Comparison of ENCODE assay signal across 8 cellular contexts in the genomic region with DNA sequence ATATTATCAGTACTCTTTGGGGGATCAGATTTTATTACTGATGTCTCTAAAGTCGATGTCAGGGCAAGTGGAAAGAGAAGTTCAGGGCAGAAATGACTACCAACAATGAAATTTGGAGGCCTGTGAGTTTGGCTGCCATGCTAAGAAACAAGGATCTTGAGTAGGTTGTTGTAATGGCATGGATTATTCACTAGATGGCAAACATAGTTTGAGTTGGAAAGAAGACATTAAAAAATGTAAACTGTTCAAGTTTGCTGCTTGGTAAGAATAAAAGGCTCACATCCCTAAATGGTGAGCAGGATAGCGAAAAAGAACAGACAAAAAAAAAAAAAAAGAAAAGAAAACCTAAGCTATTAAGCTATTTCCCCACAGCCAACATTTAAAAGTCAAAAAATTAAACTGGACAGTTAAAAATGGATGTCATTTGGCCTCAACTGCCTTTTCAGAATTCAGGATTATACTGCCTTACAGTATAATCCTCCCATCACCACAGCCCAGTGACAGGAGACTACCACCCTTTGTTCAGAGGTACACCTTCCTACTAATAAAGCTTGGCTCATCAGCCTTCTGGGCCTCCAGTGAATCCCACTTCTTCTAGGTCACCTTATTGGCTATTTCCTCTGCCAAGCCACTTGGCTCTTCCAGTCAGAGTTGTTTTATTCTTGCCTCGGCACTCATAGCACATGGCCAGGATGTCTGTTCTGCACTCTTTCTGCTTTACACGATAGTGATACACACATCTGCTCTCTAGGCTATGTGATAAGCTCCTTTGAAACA.
DNase-seq lines count a peak whose midpoint lies in the region; ATAC-seq and TF ChIP-seq lines count a peak whose summit lies in the region.

No MANE protein-coding gene starts in this region.

- no peaks in the 10 kb centered on the region for H3K4me1 Mint-ChIP-seq in CD4-positive, alpha-beta T cell (ENCODE audit: low read depth)

- CTCF ChIA-PET in CD4-positive, alpha-beta T cell (lab: Charles Lee), result interaction anchor here (1.0 kb wide), 1 partner anchor 695 kb away, joined by 6 read pairs; no protein-coding TSS in a partner anchor

- no peaks in the 10 kb centered on the region for H3K27me3 Mint-ChIP-seq in CD4-positive, alpha-beta T cell

- H3K36me3 Mint-ChIP-seq in CD4-positive, alpha-beta T cell (ENCODE audit: low read depth), result no peaks in the 10 kb centered on the region

- no peak for DNase-seq in CD4-positive, alpha-beta T cell
- DNase-seq in NCI-H524 (lab: John Stamatoyannopoulos, UW) (peak; percentile 30 to 76), breast epithelium (ENCODE audit: low spot score in 2 of 2) (no peak), kidney tubule cell (ENCODE audit: low spot score) (peak; percentile 53), vagina (ENCODE audit: extremely low spot score in 2 of 2) (no peak)
- no peak for DNase-seq in stimulated activated naive CD4-positive, alpha-beta T cell treated with Interleukin-2 at 50 U/mL for 16 hours (lab: John Stamatoyannopoulos, UW)

- H3K9me3 Mint-ChIP-seq in CD4-positive, alpha-beta T cell, result no peaks in the 10 kb centered on the region

- no peaks in the 10 kb centered on the region for H3K27me3 ChIP-seq in CD4-positive, alpha-beta T cell (ENCODE audit: control insufficient read depth, insufficient read depth, low read length)
- no peaks in the 10 kb centered on the region for H3K27me3 ChIP-seq in breast epithelium
- no peaks in the 10 kb centered on the region for H3K27me3 ChIP-seq in vagina

- intact Hi-C loops in CD4-positive, alpha-beta T cell (cut with DNase I, micrococcal nuclease), result loop anchor here in 1 of 2 experiments (2.0 kb wide), 1 partner anchor 694 kb away; no protein-coding TSS in a partner anchor
- intact Hi-C loops in breast epithelium (cut with DNase I; ENCODE audit: low total_unique reads) (no loop called here), vagina (cut with DNase I) (loop anchor here (10.0 kb wide), 2 partner anchors 128 to 698 kb away; no protein-coding TSS in a partner anchor)

- TF ChIP-seq POLR2A in breast epithelium (IDR thresholded peaks at IDR 0.05) (no peak), vagina (IDR thresholded peaks at IDR 0.05) (no peak)

- H3K4me3 ChIP-seq in breast epithelium, result no peak overlapping the region
- H3K4me3 ChIP-seq in vagina, result no peak overlapping the region

- no peak overlapping the region for H3K27ac ChIP-seq in CD4-positive, alpha-beta T cell (ENCODE audit: low read depth, low read length)
- peak overlapping the region; percentile 56 to 69 for H3K27ac ChIP-seq in breast epithelium
- peak overlapping the region; percentile 60 for H3K27ac ChIP-seq in vagina

- H3K27ac Mint-ChIP-seq in CD4-positive, alpha-beta T cell, result no peak overlapping the region

- no peak for ATAC-seq in CD4-positive, alpha-beta T cell (ENCODE audit: poor library complexity)
- ATAC-seq in GM21576 (IDR thresholded peaks at IDR 0.05; ENCODE audit: unreplicated experiment) (peak; percentile 43), GM19023 (IDR thresholded peaks at IDR 0.05; ENCODE audit: unreplicated experiment) (no peak)

- peak; percentile 29 for TF ChIP-seq CTCF in CD4-positive, alpha-beta T cell (IDR thresholded peaks at IDR 0.05)
- TF ChIP-seq CTCF in breast epithelium (IDR thresholded peaks at IDR 0.05), result peak; percentile 69 to 71 (median 69)
- peak in 2 of 3 experiments; percentile 48 to 81 for TF ChIP-seq CTCF in vagina (IDR thresholded peaks at IDR 0.05)

- H3K36me3 ChIP-seq in breast epithelium (no peaks in the 10 kb centered on the region), vagina (peaks cover 0 to 6% of the 10 kb centered on the region in 2 donors)

- POLR2A ChIA-PET in CD4-positive, alpha-beta T cell (lab: Charles Lee), result no interaction called here

- H3K4me3 Mint-ChIP-seq in CD4-positive, alpha-beta T cell, result no peak overlapping the region

- H3K4me1 ChIP-seq in breast epithelium, result peaks cover 0 to 6% of the 10 kb centered on the region in 2 donors
- peaks cover 6% of the 10 kb centered on the region for H3K4me1 ChIP-seq in vagina

- H3K9me3 ChIP-seq in CD4-positive, alpha-beta T cell (ENCODE audit: control insufficient read depth, low read length), result no peaks in the 10 kb centered on the region
- H3K9me3 ChIP-seq in breast epithelium (no peaks in the 10 kb centered on the region), vagina (no peaks in the 10 kb centered on the region)

Comparison
In these comparisons a context has a peak if more than half of its experiments do, and no peak if none do; other contexts are left out.
1. DNase-seq: peak in NCI-H524 (2 of 2) and kidney tubule cell (single experiment); none in CD4-positive, alpha-beta T cell (0 of 10), breast epithelium (0 of 2), vagina (0 of 2) and stimulated activated naive CD4-positive, alpha-beta T cell treated with Interleukin-2 at 50 U/mL for 16 hours (single experiment).
2. Peak in every context shown above with its lines, with median percentiles within 50 percentile points of each other: CTCF ChIP-seq.